In the genomic region with DNA sequence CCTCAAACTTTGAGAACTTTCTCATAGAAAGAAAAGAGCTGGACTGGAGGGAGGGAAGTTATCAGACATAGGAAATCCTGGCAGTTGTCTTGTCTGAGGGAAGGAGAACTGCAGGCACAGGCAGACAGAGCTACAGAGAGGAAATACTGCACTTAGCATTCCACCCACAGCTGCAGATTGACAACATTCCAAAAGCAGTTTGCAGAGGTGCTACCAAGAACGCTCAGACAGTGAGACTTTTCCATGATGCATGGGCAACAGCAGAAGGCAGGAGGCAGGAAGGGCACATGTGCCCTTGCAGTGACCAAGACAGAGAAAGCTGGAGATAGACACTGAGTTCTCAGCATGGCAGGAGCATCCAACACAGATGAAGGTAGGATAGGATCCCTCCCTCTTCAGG, we compare ENCODE assay signal across 29 cellular contexts.
DNase-seq lines count a peak whose midpoint lies in the region; ATAC-seq and TF ChIP-seq lines count a peak whose summit lies in the region.
"Had no signal": no experiment of that assay in that cellular context is flagged by ENCODE, and none has a peak within 500 bp of the region (broad histone marks: within the 10 kb centered on the region; RNA-seq: fewer than 3 reads in every experiment).

No MANE protein-coding gene starts in this region.

- H3K4me3 ChIP-seq in right atrium auricular region = no peak overlapping the region
- H3K4me3 ChIP-seq: esophagus squamous epithelium, gastrocnemius medialis, ovary, sigmoid colon, tibial artery had no signal

- H3K4me1 Mint-ChIP-seq in mesothelial cell of epicardium = peaks cover 15% of the 10 kb centered on the region
- H3K4me1 Mint-ChIP-seq: activated CD4-positive, alpha-beta T cell treated with anti-CD3 and anti-CD28 coated beads for 36 hours; naive thymus-derived CD4-positive, alpha-beta T cell; stimulated activated naive CD8-positive, alpha-beta T cell treated with anti-CD3 and anti-CD28 coated beads, Interleukin-15, amount 100 ng/mL, for 72 hours had no signal

- DNase-seq in Right ventricle myocardium superior (no peak), right atrium auricular region (ENCODE audit: low spot score) (no peak), left ventricle myocardium superior (no peak), mesothelial cell of epicardium (ENCODE audit: low spot score in 2 of 2, unreplicated experiment in 2 of 2) (no peak), omental fat pad (ENCODE audit: low spot score) (no peak), DMS153 (lab: John Stamatoyannopoulos, UW) (no peak), NCI-H526 treated with DMSO at 0.1 percent for 48 hours (lab: John Stamatoyannopoulos, UW) (no peak)
- DNase-seq: activated CD4-positive, alpha-beta T cell treated with anti-CD3 and anti-CD28 coated beads for 36 hours; activated CD8-positive, alpha-beta memory T cell treated with anti-CD3 and anti-CD28 coated beads for 24 hours; activated gamma-delta T cell treated with Interleukin-2 at 50 U/mL for 16 hours; activated T-cell treated with anti-CD3 and anti-CD28 coated beads, Interleukin-2, amount 50 U/mL, for 1 hour; amniotic stem cell; CD8-positive, alpha-beta T cell; cortex of kidney; esophagus squamous epithelium; gastrocnemius medialis; kidney; mammary epithelial cell; naive thymus-derived CD4-positive, alpha-beta T cell; NCI-H1105; NCI-H2029; NCI-H2227 treated with DMSO at 0.1 percent for 48 hours; ovary; sigmoid colon; stimulated activated naive CD8-positive, alpha-beta T cell treated with anti-CD3 and anti-CD28 coated beads, Interleukin-15, amount 100 ng/mL, for 72 hours; T-helper 2 cell; tibial artery had no signal

- H3K27ac Mint-ChIP-seq in mesothelial cell of epicardium = peak overlapping the region; percentile 4
- H3K27ac Mint-ChIP-seq: activated CD4-positive, alpha-beta T cell treated with anti-CD3 and anti-CD28 coated beads for 36 hours; CD8-positive, alpha-beta T cell; stimulated activated naive CD8-positive, alpha-beta T cell treated with anti-CD3 and anti-CD28 coated beads, Interleukin-15, amount 100 ng/mL, for 72 hours had no signal

- no peaks in the 10 kb centered on the region for H3K36me3 ChIP-seq in right atrium auricular region
- H3K36me3 ChIP-seq: esophagus squamous epithelium, gastrocnemius medialis, ovary, sigmoid colon, tibial artery had no signal

- no peaks in the 10 kb centered on the region for H3K9me3 Mint-ChIP-seq in mesothelial cell of epicardium

- ATAC-seq in Right ventricle myocardium superior (ENCODE audit: poor library complexity) = peak; percentile 52
- peak; percentile 73 for ATAC-seq in left ventricle myocardium superior
- ATAC-seq in omental fat pad (ENCODE audit: low FRiP score) = no peak
- no peak for ATAC-seq in GM18858 (IDR thresholded peaks at IDR 0.05; ENCODE audit: unreplicated experiment)
- ATAC-seq: activated CD4-positive, alpha-beta T cell treated with anti-CD3 and anti-CD28 coated beads for 36 hours; CD8-positive, alpha-beta T cell; gastrocnemius medialis; naive thymus-derived CD4-positive, alpha-beta T cell; SK-N-SH treated with all-trans-retinoic acid at 6 μM for 48 hours; stimulated activated naive CD8-positive, alpha-beta T cell treated with anti-CD3 and anti-CD28 coated beads, Interleukin-15, amount 100 ng/mL, for 72 hours had no signal

- peaks cover 0 to 8% of the 10 kb centered on the region in 2 donors for H3K4me1 ChIP-seq in right atrium auricular region
- H3K4me1 ChIP-seq: esophagus squamous epithelium, gastrocnemius medialis, tibial artery had no signal

- H3K27me3 Mint-ChIP-seq in mesothelial cell of epicardium (ENCODE audit: low read depth) = no peaks in the 10 kb centered on the region
- H3K27me3 Mint-ChIP-seq: activated CD4-positive, alpha-beta T cell treated with anti-CD3 and anti-CD28 coated beads for 36 hours; naive thymus-derived CD4-positive, alpha-beta T cell; stimulated activated naive CD8-positive, alpha-beta T cell treated with anti-CD3 and anti-CD28 coated beads, Interleukin-15, amount 100 ng/mL, for 72 hours had no signal

- intact Hi-C loops in Right ventricle myocardium superior (cut with DNase I) (no loop called here), left ventricle myocardium superior (cut with micrococcal nuclease) (no loop called here)

- no peak overlapping the region for H3K27ac ChIP-seq in right atrium auricular region
- H3K27ac ChIP-seq: esophagus squamous epithelium, gastrocnemius medialis, ovary, sigmoid colon, tibial artery had no signal

- no peak for TF ChIP-seq CTCF in right atrium auricular region (IDR thresholded peaks at IDR 0.05)
- no peak for TF ChIP-seq CTCF in mesothelial cell of epicardium (IDR thresholded peaks at IDR 0.05; ENCODE audit: unreplicated experiment)
- no peak for TF ChIP-seq CTCF in omental fat pad (IDR thresholded peaks at IDR 0.05)

- H3K27me3 ChIP-seq in right atrium auricular region = no peaks in the 10 kb centered on the region
- H3K27me3 ChIP-seq: esophagus squamous epithelium, gastrocnemius medialis, ovary, sigmoid colon, tibial artery had no signal

- H3K9me3 ChIP-seq in right atrium auricular region = no peaks in the 10 kb centered on the region
- H3K9me3 ChIP-seq: esophagus squamous epithelium, gastrocnemius medialis, ovary, sigmoid colon, tibial artery had no signal

- H3K36me3 Mint-ChIP-seq in mesothelial cell of epicardium = no peaks in the 10 kb centered on the region
- H3K36me3 Mint-ChIP-seq: CD8-positive, alpha-beta T cell; naive thymus-derived CD4-positive, alpha-beta T cell had no signal

- no peak overlapping the region for H3K4me3 Mint-ChIP-seq in mesothelial cell of epicardium
- H3K4me3 Mint-ChIP-seq: activated CD4-positive, alpha-beta T cell treated with anti-CD3 and anti-CD28 coated beads for 36 hours; CD8-positive, alpha-beta T cell; naive thymus-derived CD4-positive, alpha-beta T cell; stimulated activated naive CD8-positive, alpha-beta T cell treated with anti-CD3 and anti-CD28 coated beads, Interleukin-15, amount 100 ng/mL, for 72 hours had no signal

Comparison
In these comparisons a context has a peak if more than half of its experiments do, and no peak if none do; other contexts are left out.
1. ATAC-seq: peak in Right ventricle myocardium superior (single experiment) and left ventricle myocardium superior (single experiment); none in omental fat pad (single experiment) and GM18858 (single experiment).